10 cellular contexts compared by ENCODE assay signal in genomic region chr12:111788178-111788654, GRCh38. TPM values are rescaled to one million over a fixed set of nuclear protein-coding genes. Genes with fewer than 3 reads are reported as not detected.
A peak's percentile ranks its signal among the peaks of the same experiment; 100 is the strongest.
DNase-seq lines count a peak whose midpoint lies in the region; ATAC-seq and TF ChIP-seq lines count a peak whose summit lies in the region.
"Had no signal": no experiment of that assay in that cellular context is flagged by ENCODE, and none has a peak within 500 bp of the region (broad histone marks: within the 10 kb centered on the region; RNA-seq: fewer than 3 reads in every experiment).

No MANE protein-coding gene starts in this region.

- POLR2A ChIA-PET in HEK293T (lab: Yijun Ruan, JAX): no interaction called here

- H3K36me3 Mint-ChIP-seq in glutamatergic neuron (ENCODE audit: unreplicated experiment): peaks cover 3% of the 10 kb centered on the region
- H3K36me3 Mint-ChIP-seq: activated naive CD8-positive, alpha-beta T cell treated with anti-CD3 and anti-CD28 coated beads, Interleukin-2, amount 10 ng/mL, durations not matched to agents 7 days and 5 days had no signal

- no peak for TF ChIP-seq POLR2A in transverse colon (IDR thresholded peaks at IDR 0.05)

- in situ Hi-C loops in transverse colon (cut with MboI; ENCODE audit: low pct_ligation_motif_present in 1 of 4, low pct_unique_long_range_greater_than_20kb in 1 of 4, low sequenced_read_pairs in 3 of 4): no loop called here

- no peak overlapping the region for H3K27ac ChIP-seq in SJCRH30
- peak overlapping the region in 2 of 4 donors; percentile 7 to 18 for H3K27ac ChIP-seq in transverse colon

- H3K9me3 ChIP-seq in SJCRH30 (replicated peaks) (no peaks in the 10 kb centered on the region), transverse colon (no peaks in the 10 kb centered on the region)

- H3K4me3 ChIP-seq in SJCRH30: no peak overlapping the region
- no peak overlapping the region for H3K4me3 ChIP-seq in transverse colon

- TF ChIP-seq CTCF in glutamatergic neuron (IDR thresholded peaks at IDR 0.05; ENCODE audit: partially characterized antibody, unreplicated experiment) (no peak), transverse colon (IDR thresholded peaks at IDR 0.05) (peak; percentile 28 to 41 (median 31))

- 14 to 25% methylated on average over 5 to 8 of the region's 8 CpGs for WGBS in transverse colon (ENCODE audit: low coverage in 1 of 2), 2 donors

- H3K27me3 Mint-ChIP-seq in glutamatergic neuron (ENCODE audit: unreplicated experiment): peaks cover 5% of the 10 kb centered on the region
- H3K27me3 Mint-ChIP-seq: activated naive CD8-positive, alpha-beta T cell treated with anti-CD3 and anti-CD28 coated beads, Interleukin-2, amount 10 ng/mL, durations not matched to agents 7 days and 5 days; CD4-positive, CD25-positive, alpha-beta regulatory T cell had no signal

- H3K27ac Mint-ChIP-seq in glutamatergic neuron (ENCODE audit: unreplicated experiment): peak overlapping the region; percentile 28
- H3K27ac Mint-ChIP-seq: activated naive CD8-positive, alpha-beta T cell treated with anti-CD3 and anti-CD28 coated beads, Interleukin-2, amount 10 ng/mL, durations not matched to agents 7 days and 5 days; CD4-positive, CD25-positive, alpha-beta regulatory T cell had no signal

- H3K27me3 ChIP-seq in SJCRH30: no peaks in the 10 kb centered on the region
- no peaks in the 10 kb centered on the region for H3K27me3 ChIP-seq in transverse colon

- H3K9me3 Mint-ChIP-seq in glutamatergic neuron (ENCODE audit: unreplicated experiment): peaks cover 3% of the 10 kb centered on the region
- H3K9me3 Mint-ChIP-seq: activated naive CD8-positive, alpha-beta T cell treated with anti-CD3 and anti-CD28 coated beads, Interleukin-2, amount 10 ng/mL, durations not matched to agents 7 days and 5 days had no signal

- H3K4me1 ChIP-seq in SJCRH30 (no peaks in the 10 kb centered on the region), transverse colon (peaks cover 0 to 19% (median 14%) of the 10 kb centered on the region in 4 donors)

- intact Hi-C loops in transverse colon (cut with DNase I; ENCODE audit: low total_unique reads): no loop called here

- no peak for ATAC-seq in HG03521 (IDR thresholded peaks at IDR 0.05; ENCODE audit: unreplicated experiment)
- no peak for ATAC-seq in activated CD4-positive, CD25-positive, alpha-beta regulatory T cell treated with anti-CD3 and anti-CD28 coated beads, Interleukin-2, amount 50 U/mL, for 24 hours

- DNase-seq in NCI-H2171 treated with DMSO at 0.1 percent for 48 hours (lab: John Stamatoyannopoulos, UW) (peak; percentile 8), NCI-H2171 (lab: John Stamatoyannopoulos, UW) (no peak), SJCRH30 (peak; percentile 83 to 86), glutamatergic neuron (peak; percentile 32), transverse colon (no peak), HEK293T (ENCODE audit: extremely low spot score) (no peak)
- DNase-seq: activated naive CD8-positive, alpha-beta T cell treated with anti-CD3 and anti-CD28 coated beads, Interleukin-2, amount 10 ng/mL, durations not matched to agents 7 days and 5 days; CD4-positive, CD25-positive, alpha-beta regulatory T cell had no signal

- H3K4me3 Mint-ChIP-seq in glutamatergic neuron (ENCODE audit: unreplicated experiment): no peak overlapping the region
- H3K4me3 Mint-ChIP-seq: activated naive CD8-positive, alpha-beta T cell treated with anti-CD3 and anti-CD28 coated beads, Interleukin-2, amount 10 ng/mL, durations not matched to agents 7 days and 5 days; CD4-positive, CD25-positive, alpha-beta regulatory T cell had no signal

- TF ChIP-seq EP300 in transverse colon (IDR thresholded peaks at IDR 0.05; ENCODE audit: low read depth): no peak

- CTCF ChIA-PET in HEK293T (lab: Yijun Ruan, JAX): interaction anchor here (0.7 kb wide), 1 partner anchor 48 kb away, joined by 3 read pairs; no protein-coding TSS in a partner anchor

- no peaks in the 10 kb centered on the region for H3K4me1 Mint-ChIP-seq in glutamatergic neuron (ENCODE audit: low read depth, unreplicated experiment)
- H3K4me1 Mint-ChIP-seq: activated naive CD8-positive, alpha-beta T cell treated with anti-CD3 and anti-CD28 coated beads, Interleukin-2, amount 10 ng/mL, durations not matched to agents 7 days and 5 days; CD4-positive, CD25-positive, alpha-beta regulatory T cell had no signal

- no peaks in the 10 kb centered on the region for H3K36me3 ChIP-seq in SJCRH30
- peaks cover 0 to 66% (median 39%) of the 10 kb centered on the region in 4 donors for H3K36me3 ChIP-seq in transverse colon

TF ChIP-seq in HEK293T, 16 proteins besides CTCF, POLR2A, EP300 and RAD21:
- TF ChIP-seq FOXM1 (IDR thresholded peaks at IDR 0.05; ENCODE audit: borderline replicate concordance) (no peak), TARDBP (IDR thresholded peaks at IDR 0.05) (no peak), FOXK2 (IDR thresholded peaks at IDR 0.05) (no peak), NFRKB (IDR thresholded peaks at IDR 0.05) (no peak), FOXA1 (IDR thresholded peaks at IDR 0.05) (no peak), SP1 (IDR thresholded peaks at IDR 0.05) (no peak), BHLHE40 (IDR thresholded peaks at IDR 0.05; ENCODE audit: borderline replicate concordance) (no peak), ZNF384 (IDR thresholded peaks at IDR 0.05) (no peak), SUZ12 (IDR thresholded peaks at IDR 0.05) (no peak), ARNT (IDR thresholded peaks at IDR 0.05) (no peak), LEF1 (IDR thresholded peaks at IDR 0.05; ENCODE audit: borderline replicate concordance) (no peak), CTBP1 (IDR thresholded peaks at IDR 0.05; ENCODE audit: borderline replicate concordance) (no peak), PKNOX1 (IDR thresholded peaks at IDR 0.05) (no peak), L3MBTL2 (conservative IDR thresholded peaks at IDR 0.05) (no peak)

RNA-seq across cellular contexts. Expression of gene ALDH2, which starts 21.5 kb away (rescaled TPM):
- total RNA-seq in SJCRH30 (2014; rRNA removed; shearing (Covaris generic)): 0.79 and 2.0 TPM in 2 replicates
- total RNA-seq in glutamatergic neuron (ENCODE audit: unreplicated experiment): 55.2 TPM
- 100 to 1,000 TPM; 102 to 239 (median 162) TPM for total RNA-seq in transverse colon

RNA-seq across cellular contexts. Expression of gene MAPKAPK5, which starts 53.8 kb away (rescaled TPM):
- 43.3 and 50.3 TPM in 2 replicates for total RNA-seq in SJCRH30 (2014; rRNA removed; shearing (Covaris generic))
- total RNA-seq in glutamatergic neuron (ENCODE audit: unreplicated experiment) (125 TPM), transverse colon (100 to 1,000 TPM in 2 of 4 donors, 10 to 100 TPM in 2; 73.5 to 768 (median 90.1) TPM)

Comparison
In these comparisons a context has a peak if more than half of its experiments do, and no peak if none do; other contexts are left out.
1. DNase-seq: peak in NCI-H2171 treated with DMSO at 0.1 percent for 48 hours (single experiment), SJCRH30 (2 of 2) and glutamatergic neuron (single experiment); none in NCI-H2171 (single experiment), transverse colon (single experiment) and HEK293T (single experiment).
2. RNA of gene ALDH2, which starts 21.5 kb away (total RNA-seq): 102 to 239 TPM in transverse colon and 55.2 TPM in glutamatergic neuron (single experiment); 0.79 to 2.0 TPM in SJCRH30; every median in the first group is over 10 times any median in the second.